ENCODE assay signal across 9 cellular contexts in the genomic region with DNA sequence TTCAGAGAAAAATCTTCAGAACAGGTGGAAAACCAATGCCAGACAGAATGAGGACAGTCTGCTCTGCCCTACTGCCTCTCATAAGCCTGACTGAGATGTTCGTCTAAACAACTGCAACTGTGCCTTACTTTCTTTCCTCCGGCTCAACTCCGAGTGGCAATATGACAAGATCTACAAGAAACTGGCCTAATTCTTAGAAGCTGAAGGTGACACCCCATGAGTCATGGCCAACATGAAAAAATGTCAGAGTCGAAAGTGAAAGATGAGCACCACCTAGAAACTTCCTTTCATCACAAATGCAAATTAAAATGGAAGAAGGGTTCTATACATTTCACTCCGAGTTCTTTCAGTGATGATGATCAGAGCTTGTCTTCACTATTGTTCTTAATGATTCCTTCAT. TPM values are rescaled to one million over a fixed set of nuclear protein-coding genes. Genes with fewer than 3 reads are reported as not detected.
DNase-seq lines count a peak whose midpoint lies in the region; ATAC-seq and TF ChIP-seq lines count a peak whose summit lies in the region.
"Had no signal": no experiment of that assay in that cellular context is flagged by ENCODE, and none has a peak within 500 bp of the region (broad histone marks: within the 10 kb centered on the region; RNA-seq: fewer than 3 reads in every experiment).

No MANE protein-coding gene starts in this region.

- peaks cover 61% of the 10 kb centered on the region for H3K4me1 Mint-ChIP-seq in activated CD4-positive, alpha-beta T cell treated with anti-CD3 and anti-CD28 coated beads, Interleukin-2, amount 10 ng/mL, durations not matched to agents 7 days and 5 days
- peaks cover 4% of the 10 kb centered on the region for H3K4me1 Mint-ChIP-seq in glutamatergic neuron (ENCODE audit: low read depth, unreplicated experiment)

- no peaks in the 10 kb centered on the region for H3K9me3 ChIP-seq in hepatocyte (ENCODE audit: low read depth)
- no peaks in the 10 kb centered on the region for H3K9me3 ChIP-seq in heart right ventricle

- no peak overlapping the region for H2AFZ ChIP-seq in hepatocyte

- H3K79me2 ChIP-seq in hepatocyte, result peaks cover 79% of the 10 kb centered on the region

- peak overlapping the region; percentile 69 for H3K4me3 Mint-ChIP-seq in activated CD4-positive, alpha-beta T cell treated with anti-CD3 and anti-CD28 coated beads, Interleukin-2, amount 10 ng/mL, durations not matched to agents 7 days and 5 days
- H3K4me3 Mint-ChIP-seq in glutamatergic neuron (ENCODE audit: unreplicated experiment), result no peak overlapping the region

- peak; percentile 93 for ATAC-seq in GM19372 (IDR thresholded peaks at IDR 0.05; ENCODE audit: low read depth, unreplicated experiment)
- ATAC-seq in HG03342 (IDR thresholded peaks at IDR 0.05; ENCODE audit: unreplicated experiment), result peak; percentile 86
- ATAC-seq in heart right ventricle, result no peak

- H4K20me1 ChIP-seq in hepatocyte (ENCODE audit: insufficient read depth, poor library complexity, severe bottlenecking), result peaks cover 13% of the 10 kb centered on the region

- H3K9me3 Mint-ChIP-seq in activated CD4-positive, alpha-beta T cell treated with anti-CD3 and anti-CD28 coated beads, Interleukin-2, amount 10 ng/mL, durations not matched to agents 7 days and 5 days, result peaks cover 3% of the 10 kb centered on the region
- H3K9me3 Mint-ChIP-seq in glutamatergic neuron (ENCODE audit: unreplicated experiment), result peaks cover 4% of the 10 kb centered on the region

- POLR2A ChIA-PET in activated CD4-positive, alpha-beta T cell treated with anti-CD3 and anti-CD28 coated beads, Interleukin-2, amount 10 ng/mL, durations not matched to agents 7 days and 5 days (lab: Charles Lee), result interaction anchor here (0.6 kb wide), 1 partner anchor 218 kb away, joined by 5 read pairs; no protein-coding TSS in a partner anchor

- H3K27ac Mint-ChIP-seq in activated CD4-positive, alpha-beta T cell treated with anti-CD3 and anti-CD28 coated beads, Interleukin-2, amount 10 ng/mL, durations not matched to agents 7 days and 5 days, result peak overlapping the region; percentile 92
- no peak overlapping the region for H3K27ac Mint-ChIP-seq in glutamatergic neuron (ENCODE audit: unreplicated experiment)

- peaks cover 46% of the 10 kb centered on the region for H3K36me3 Mint-ChIP-seq in activated CD4-positive, alpha-beta T cell treated with anti-CD3 and anti-CD28 coated beads, Interleukin-2, amount 10 ng/mL, durations not matched to agents 7 days and 5 days (ENCODE audit: low read depth)
- peaks cover 15% of the 10 kb centered on the region for H3K36me3 Mint-ChIP-seq in glutamatergic neuron (ENCODE audit: unreplicated experiment)

- H3K27me3 ChIP-seq in hepatocyte (no peaks in the 10 kb centered on the region), heart right ventricle (no peaks in the 10 kb centered on the region)

- H3K27me3 Mint-ChIP-seq in activated CD4-positive, alpha-beta T cell treated with anti-CD3 and anti-CD28 coated beads, Interleukin-2, amount 10 ng/mL, durations not matched to agents 7 days and 5 days, result no peaks in the 10 kb centered on the region
- peaks cover 2% of the 10 kb centered on the region for H3K27me3 Mint-ChIP-seq in glutamatergic neuron (ENCODE audit: unreplicated experiment)

- intact Hi-C loops in heart right ventricle (cut with DNase I), result no loop called here

- H3K9me2 ChIP-seq in hepatocyte (replicated peaks; ENCODE audit: insufficient read depth), result no peaks in the 10 kb centered on the region

- H3K36me3 ChIP-seq in hepatocyte (replicated peaks; ENCODE audit: insufficient read depth, low read depth) (no peaks in the 10 kb centered on the region), heart right ventricle (peaks cover 0 to 39% (median 8%) of the 10 kb centered on the region in 9 donors)

- H3K4me3 ChIP-seq in hepatocyte (no peak overlapping the region), heart right ventricle (no peak overlapping the region)

- CTCF ChIA-PET in activated CD4-positive, alpha-beta T cell treated with anti-CD3 and anti-CD28 coated beads, Interleukin-2, amount 10 ng/mL, durations not matched to agents 7 days and 5 days (lab: Charles Lee), result interaction anchor here (1.2 to 2.6 kb wide), 3 partner anchors 12 to 43 kb away, joined by 3 to 13 read pairs (median 5); a partner anchor contains a TSS

- H3K27ac ChIP-seq in hepatocyte (peak overlapping the region; percentile 37), heart right ventricle (peak overlapping the region in 2 of 10 donors; percentile 22 to 72)

- 94% methylated on average over 5 of the region's 5 CpGs for whole genome bisulfite sequencing in hepatocyte (ENCODE audit: low lambda C conversion rate, missing lambda C conversion rate)
- WGBS in heart right ventricle, 2 donors, result 86 to 92% methylated on average over 5 of the region's 5 CpGs

- H3K4me2 ChIP-seq in hepatocyte, result no peak overlapping the region

- H3K4me1 ChIP-seq in hepatocyte (ENCODE audit: insufficient read depth) (no peaks in the 10 kb centered on the region), heart right ventricle (peaks cover 3 to 46% (median 32%) of the 10 kb centered on the region in 9 donors)

- peak; percentile 85 for DNase-seq in activated CD4-positive, alpha-beta T cell treated with anti-CD3 and anti-CD28 coated beads, Interleukin-2, amount 10 ng/mL, durations not matched to agents 7 days and 5 days
- DNase-seq in hepatocyte (ENCODE audit: low spot score) (no peak), pons (ENCODE audit: low spot score) (no peak), NCI-H2171 treated with DMSO at 0.1 percent for 48 hours (lab: John Stamatoyannopoulos, UW) (no peak), glutamatergic neuron (no peak), heart right ventricle (no peak)

- TF ChIP-seq CTCF in hepatocyte (IDR thresholded peaks at IDR 0.05; ENCODE audit: poor library complexity), result no peak
- TF ChIP-seq CTCF in glutamatergic neuron (IDR thresholded peaks at IDR 0.05; ENCODE audit: partially characterized antibody, unreplicated experiment), result no peak
- TF ChIP-seq CTCF in heart right ventricle (IDR thresholded peaks at IDR 0.05), result no peak

RNA-seq across cellular contexts. Expression of a gene that starts 12.9 kb away (rescaled TPM):
- 10 to 100 TPM; 69.5 to 69.7 TPM for total RNA-seq in activated CD4-positive, alpha-beta T cell treated with anti-CD3 and anti-CD28 coated beads, Interleukin-2, amount 10 ng/mL, durations not matched to agents 7 days and 5 days
- total RNA-seq in hepatocyte (69.1 and 69.7 TPM in 2 replicates), glutamatergic neuron (ENCODE audit: unreplicated experiment) (37.0 TPM), heart right ventricle (100 to 1,000 TPM in 8 of 10 donors, 10 to 100 TPM in 2; 93.8 to 121 (median 106) TPM)
- polyA plus RNA-seq in hepatocyte (23.8 and 30.1 TPM in 2 replicates), heart right ventricle (10 to 100 TPM; 21.0 to 34.7 TPM)

RNA-seq across cellular contexts. Expression of a gene that starts 43.5 kb away (rescaled TPM):
- 10 to 100 TPM; 20.3 to 23.0 TPM for total RNA-seq in activated CD4-positive, alpha-beta T cell treated with anti-CD3 and anti-CD28 coated beads, Interleukin-2, amount 10 ng/mL, durations not matched to agents 7 days and 5 days
- total RNA-seq in hepatocyte (7.0 and 10.9 TPM in 2 replicates), glutamatergic neuron (ENCODE audit: unreplicated experiment) (14.8 TPM), heart right ventricle (1 to 10 TPM; 2.1 to 6.3 (median 3.9) TPM)
- polyA plus RNA-seq in hepatocyte (19.6 and 23.5 TPM in 2 replicates), heart right ventricle (1 to 10 TPM; 4.7 to 8.1 TPM)

RNA-seq across cellular contexts. Expression of a gene that starts 58.3 kb away (rescaled TPM):
- total RNA-seq in activated CD4-positive, alpha-beta T cell treated with anti-CD3 and anti-CD28 coated beads, Interleukin-2, amount 10 ng/mL, durations not matched to agents 7 days and 5 days, result not detected
- total RNA-seq in hepatocyte (3.9 and 6.3 TPM in 2 replicates), glutamatergic neuron (ENCODE audit: unreplicated experiment) (not detected), heart right ventricle (under 1 TPM in 3 of 10 donors, not detected in 7; 0.29 to 0.53 (median 0.52) TPM)
- polyA plus RNA-seq in hepatocyte (13.9 and 15.8 TPM in 2 replicates), heart right ventricle (1 to 10 TPM in 1 of 2 donors, under 1 TPM in 1; 0.23 to 1.0 TPM)
- total RNA-seq: lung microvascular endothelial cell had no signal

Comparison
In these comparisons a context has a peak if more than half of its experiments do, and no peak if none do; other contexts are left out.
1. ATAC-seq: peak in GM19372 (single experiment) and HG03342 (single experiment); none in heart right ventricle (0 of 8).